In the genomic region with DNA sequence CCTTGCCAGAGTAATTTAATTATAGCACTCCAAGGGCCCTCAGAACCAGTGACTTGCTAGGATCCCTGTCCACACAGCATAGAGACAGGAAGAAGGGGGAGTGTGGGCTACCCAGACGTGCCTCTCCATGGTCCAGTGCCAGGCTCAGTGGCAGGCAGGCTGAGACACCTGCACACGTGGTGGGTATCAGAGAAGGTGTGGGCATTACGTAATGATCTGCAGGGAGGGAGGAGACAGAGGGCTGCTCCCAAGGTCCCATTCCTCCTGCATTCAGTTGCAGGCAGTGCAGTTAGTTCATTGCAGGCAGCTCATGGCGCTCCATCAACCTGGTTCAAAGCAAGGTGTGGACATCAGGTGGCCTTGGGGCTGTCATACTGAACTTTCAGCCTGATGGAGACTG, we compare ENCODE assay signal across 2 cellular contexts.
TF ChIP-seq lines count a peak whose summit lies in the region.

No MANE protein-coding gene starts in this region.

TF ChIP-seq in SK-N-SH, 30 proteins besides CTCF, POLR2A, EP300 and RAD21 (continued from another document):
- TF ChIP-seq CHD2 (IDR thresholded peaks at IDR 0.05; ENCODE audit: low read length, partially characterized antibody), result no peak
- TF ChIP-seq FOSL2 (IDR thresholded peaks at IDR 0.05; ENCODE audit: borderline replicate concordance, low read depth), result no peak
- TF ChIP-seq MEF2A (IDR thresholded peaks at IDR 0.05; ENCODE audit: borderline replicate concordance, low read depth), result no peak
- no peak for TF ChIP-seq EZH2phosphoT487 (IDR thresholded peaks at IDR 0.05; ENCODE audit: borderline replicate concordance, low read depth)
- no peak for TF ChIP-seq ELF1 (IDR thresholded peaks at IDR 0.05)
- TF ChIP-seq GATA2 (CRISPR knock-in tag; IDR thresholded peaks at IDR 0.05), result no peak
- TF ChIP-seq, protein P1, sequence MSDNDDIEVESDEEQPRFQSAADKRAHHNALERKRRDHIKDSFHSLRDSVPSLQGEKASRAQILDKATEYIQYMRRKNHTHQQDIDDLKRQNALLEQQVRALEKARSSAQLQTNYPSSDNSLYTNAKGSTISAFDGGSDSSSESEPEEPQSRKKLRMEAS (IDR thresholded peaks at IDR 0.05; ENCODE audit: low read depth), result no peak
TF ChIP-seq in SK-N-SH: peak in this region for 0.

TF ChIP-seq in SK-N-SH treated with all-trans-retinoic acid at 6 μM for 48 hours, 23 proteins besides CTCF, POLR2A, EP300 and RAD21 (continued from another document):
- TF ChIP-seq, protein P2, sequence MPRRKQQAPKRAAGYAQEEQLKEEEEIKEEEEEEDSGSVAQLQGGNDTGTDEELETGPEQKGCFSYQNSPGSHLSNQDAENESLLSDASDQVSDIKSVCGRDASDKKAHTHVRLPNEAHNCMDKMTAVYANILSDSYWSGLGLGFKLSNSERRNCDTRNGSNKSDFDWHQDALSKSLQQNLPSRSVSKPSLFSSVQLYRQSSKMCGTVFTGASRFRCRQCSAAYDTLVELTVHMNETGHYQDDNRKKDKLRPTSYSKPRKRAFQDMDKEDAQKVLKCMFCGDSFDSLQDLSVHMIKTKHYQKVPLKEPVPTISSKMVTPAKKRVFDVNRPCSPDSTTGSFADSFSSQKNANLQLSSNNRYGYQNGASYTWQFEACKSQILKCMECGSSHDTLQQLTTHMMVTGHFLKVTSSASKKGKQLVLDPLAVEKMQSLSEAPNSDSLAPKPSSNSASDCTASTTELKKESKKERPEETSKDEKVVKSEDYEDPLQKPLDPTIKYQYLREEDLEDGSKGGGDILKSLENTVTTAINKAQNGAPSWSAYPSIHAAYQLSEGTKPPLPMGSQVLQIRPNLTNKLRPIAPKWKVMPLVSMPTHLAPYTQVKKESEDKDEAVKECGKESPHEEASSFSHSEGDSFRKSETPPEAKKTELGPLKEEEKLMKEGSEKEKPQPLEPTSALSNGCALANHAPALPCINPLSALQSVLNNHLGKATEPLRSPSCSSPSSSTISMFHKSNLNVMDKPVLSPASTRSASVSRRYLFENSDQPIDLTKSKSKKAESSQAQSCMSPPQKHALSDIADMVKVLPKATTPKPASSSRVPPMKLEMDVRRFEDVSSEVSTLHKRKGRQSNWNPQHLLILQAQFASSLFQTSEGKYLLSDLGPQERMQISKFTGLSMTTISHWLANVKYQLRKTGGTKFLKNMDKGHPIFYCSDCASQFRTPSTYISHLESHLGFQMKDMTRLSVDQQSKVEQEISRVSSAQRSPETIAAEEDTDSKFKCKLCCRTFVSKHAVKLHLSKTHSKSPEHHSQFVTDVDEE (CRISPR knock-in tag; IDR thresholded peaks at IDR 0.05), result no peak
- TF ChIP-seq GLIS3 (CRISPR knock-in tag; IDR thresholded peaks at IDR 0.05) (no peak), ZNF8 (CRISPR knock-in tag; IDR thresholded peaks at IDR 0.05) (no peak), ZNF565 (CRISPR knock-in tag; conservative IDR thresholded peaks at IDR 0.05; ENCODE audit: low read depth) (no peak), CSDC2 (CRISPR knock-in tag; IDR thresholded peaks at IDR 0.05) (no peak), TOX (CRISPR knock-in tag; IDR thresholded peaks at IDR 0.05; ENCODE audit: borderline replicate concordance) (no peak), ESRRG (CRISPR knock-in tag; IDR thresholded peaks at IDR 0.05) (no peak), ZC3H10 (CRISPR knock-in tag; IDR thresholded peaks at IDR 0.05) (no peak), ZFP3 (CRISPR knock-in tag; IDR thresholded peaks at IDR 0.05) (no peak), ZNF70 (CRISPR knock-in tag; IDR thresholded peaks at IDR 0.05) (no peak), SNAI2 (CRISPR knock-in tag; IDR thresholded peaks at IDR 0.05) (no peak), RARB (CRISPR knock-in tag; IDR thresholded peaks at IDR 0.05) (no peak)
- TF ChIP-seq, protein P3, sequence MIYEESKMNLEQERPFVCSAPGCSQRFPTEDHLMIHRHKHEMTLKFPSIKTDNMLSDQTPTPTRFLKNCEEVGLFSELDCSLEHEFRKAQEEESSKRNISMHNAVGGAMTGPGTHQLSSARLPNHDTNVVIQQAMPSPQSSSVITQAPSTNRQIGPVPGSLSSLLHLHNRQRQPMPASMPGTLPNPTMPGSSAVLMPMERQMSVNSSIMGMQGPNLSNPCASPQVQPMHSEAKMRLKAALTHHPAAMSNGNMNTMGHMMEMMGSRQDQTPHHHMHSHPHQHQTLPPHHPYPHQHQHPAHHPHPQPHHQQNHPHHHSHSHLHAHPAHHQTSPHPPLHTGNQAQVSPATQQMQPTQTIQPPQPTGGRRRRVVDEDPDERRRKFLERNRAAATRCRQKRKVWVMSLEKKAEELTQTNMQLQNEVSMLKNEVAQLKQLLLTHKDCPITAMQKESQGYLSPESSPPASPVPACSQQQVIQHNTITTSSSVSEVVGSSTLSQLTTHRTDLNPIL (CRISPR knock-in tag; IDR thresholded peaks at IDR 0.05; ENCODE audit: low read depth), result no peak
- TF ChIP-seq, protein P4, sequence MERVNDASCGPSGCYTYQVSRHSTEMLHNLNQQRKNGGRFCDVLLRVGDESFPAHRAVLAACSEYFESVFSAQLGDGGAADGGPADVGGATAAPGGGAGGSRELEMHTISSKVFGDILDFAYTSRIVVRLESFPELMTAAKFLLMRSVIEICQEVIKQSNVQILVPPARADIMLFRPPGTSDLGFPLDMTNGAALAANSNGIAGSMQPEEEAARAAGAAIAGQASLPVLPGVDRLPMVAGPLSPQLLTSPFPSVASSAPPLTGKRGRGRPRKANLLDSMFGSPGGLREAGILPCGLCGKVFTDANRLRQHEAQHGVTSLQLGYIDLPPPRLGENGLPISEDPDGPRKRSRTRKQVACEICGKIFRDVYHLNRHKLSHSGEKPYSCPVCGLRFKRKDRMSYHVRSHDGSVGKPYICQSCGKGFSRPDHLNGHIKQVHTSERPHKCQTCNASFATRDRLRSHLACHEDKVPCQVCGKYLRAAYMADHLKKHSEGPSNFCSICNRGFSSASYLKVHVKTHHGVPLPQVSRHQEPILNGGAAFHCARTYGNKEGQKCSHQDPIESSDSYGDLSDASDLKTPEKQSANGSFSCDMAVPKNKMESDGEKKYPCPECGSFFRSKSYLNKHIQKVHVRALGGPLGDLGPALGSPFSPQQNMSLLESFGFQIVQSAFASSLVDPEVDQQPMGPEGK (CRISPR knock-in tag; IDR thresholded peaks at IDR 0.05; ENCODE audit: borderline replicate concordance), result no peak
- TF ChIP-seq, protein P5, sequence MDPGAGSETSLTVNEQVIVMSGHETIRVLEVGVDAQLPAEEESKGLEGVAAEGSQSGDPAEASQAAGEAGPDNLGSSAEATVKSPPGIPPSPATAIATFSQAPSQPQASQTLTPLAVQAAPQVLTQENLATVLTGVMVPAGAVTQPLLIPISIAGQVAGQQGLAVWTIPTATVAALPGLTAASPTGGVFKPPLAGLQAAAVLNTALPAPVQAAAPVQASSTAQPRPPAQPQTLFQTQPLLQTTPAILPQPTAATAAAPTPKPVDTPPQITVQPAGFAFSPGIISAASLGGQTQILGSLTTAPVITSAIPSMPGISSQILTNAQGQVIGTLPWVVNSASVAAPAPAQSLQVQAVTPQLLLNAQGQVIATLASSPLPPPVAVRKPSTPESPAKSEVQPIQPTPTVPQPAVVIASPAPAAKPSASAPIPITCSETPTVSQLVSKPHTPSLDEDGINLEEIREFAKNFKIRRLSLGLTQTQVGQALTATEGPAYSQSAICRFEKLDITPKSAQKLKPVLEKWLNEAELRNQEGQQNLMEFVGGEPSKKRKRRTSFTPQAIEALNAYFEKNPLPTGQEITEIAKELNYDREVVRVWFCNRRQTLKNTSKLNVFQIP (CRISPR knock-in tag; IDR thresholded peaks at IDR 0.05; ENCODE audit: borderline replicate concordance, low read depth), result no peak
TF ChIP-seq in SK-N-SH treated with all-trans-retinoic acid at 6 μM for 48 hours: peak in this region for 0.
